Comparison of ENCODE assay signal across 8 cellular contexts in genomic region chr2:119679526-119679837, GRCh38. TPM values are rescaled to one million over a fixed set of nuclear protein-coding genes. Genes with fewer than 3 reads are reported as not detected.
DNase-seq lines count a peak whose midpoint lies in the region; ATAC-seq and TF ChIP-seq lines count a peak whose summit lies in the region.

No MANE protein-coding gene starts in this region.

- H3K27ac ChIP-seq in DND-41 (ENCODE audit: low read length) = peak overlapping the region; percentile 79

- H3K79me2 ChIP-seq in DND-41 (ENCODE audit: insufficient read depth, low read length) = peaks cover 24% of the 10 kb centered on the region

- DNase-seq in DND-41 (no peak), NB4 (ENCODE audit: low read depth) (no peak), endothelial cell (ENCODE audit: low spot score) (no peak), osteocyte (ENCODE audit: extremely low spot score, unreplicated experiment) (no peak), GF-D8 (lab: John Stamatoyannopoulos, UW) (no peak), NCI-H1105 (lab: John Stamatoyannopoulos, UW) (no peak)

- peaks cover 3% of the 10 kb centered on the region for H3K27me3 ChIP-seq in DND-41 (ENCODE audit: insufficient read depth, low read length, poor library complexity)

- H3K9me3 Mint-ChIP-seq in endothelial cell (ENCODE audit: unreplicated experiment) (no peaks in the 10 kb centered on the region), osteocyte (ENCODE audit: unreplicated experiment) (no peaks in the 10 kb centered on the region)

- H3K36me3 Mint-ChIP-seq in endothelial cell (ENCODE audit: low read depth, unreplicated experiment) = peaks cover 11% of the 10 kb centered on the region
- H3K36me3 Mint-ChIP-seq in osteocyte (ENCODE audit: unreplicated experiment) = peaks cover 4% of the 10 kb centered on the region

- ATAC-seq in DND-41 (ENCODE audit: insufficient read depth, low read depth) (no peak), GM21717 (IDR thresholded peaks at IDR 0.05; ENCODE audit: unreplicated experiment) (no peak), GM21367 (IDR thresholded peaks at IDR 0.05; ENCODE audit: unreplicated experiment) (no peak)

- peaks cover 28% of the 10 kb centered on the region for H3K36me3 ChIP-seq in DND-41 (ENCODE audit: insufficient read depth, low read length)

- peaks cover 30% of the 10 kb centered on the region for H3K4me1 Mint-ChIP-seq in endothelial cell (ENCODE audit: unreplicated experiment)
- H3K4me1 Mint-ChIP-seq in osteocyte (ENCODE audit: unreplicated experiment) = peaks cover 20% of the 10 kb centered on the region

- H3K4me3 Mint-ChIP-seq in endothelial cell (ENCODE audit: unreplicated experiment) (peak overlapping the region; percentile 86), osteocyte (ENCODE audit: unreplicated experiment) (peak overlapping the region; percentile 77)

- H4K20me1 ChIP-seq in DND-41 (ENCODE audit: insufficient read depth, low read length) = peaks cover 25% of the 10 kb centered on the region; the same call in 1 of the 2 replicates

- peak overlapping the region; percentile 87 for H3K4me2 ChIP-seq in DND-41 (ENCODE audit: insufficient read depth, low read length)

- peak overlapping the region; percentile 91 for H3K9ac ChIP-seq in DND-41 (ENCODE audit: low read depth, low read length)

- H3K4me1 ChIP-seq in DND-41 (ENCODE audit: insufficient read depth, low read length) = peaks cover 22% of the 10 kb centered on the region

- H2AFZ ChIP-seq in DND-41 (ENCODE audit: low read depth, low read length) = peak overlapping the region; percentile 95

- no peak overlapping the region for H3K27ac Mint-ChIP-seq in endothelial cell (ENCODE audit: unreplicated experiment)
- H3K27ac Mint-ChIP-seq in osteocyte (ENCODE audit: unreplicated experiment) = peak overlapping the region; percentile 48

- H3K9me3 ChIP-seq in DND-41 (ENCODE audit: insufficient read depth, low read length, severe bottlenecking) = no peaks in the 10 kb centered on the region

- peaks cover 10% of the 10 kb centered on the region for H3K27me3 Mint-ChIP-seq in endothelial cell (ENCODE audit: unreplicated experiment)
- peaks cover 6% of the 10 kb centered on the region for H3K27me3 Mint-ChIP-seq in osteocyte (ENCODE audit: unreplicated experiment)

- H3K4me3 ChIP-seq in DND-41 (ENCODE audit: low read depth in 1 of 2, low read length in 2 of 2) (peak overlapping the region; percentile 93 to 95), NB4 (ENCODE audit: low read depth, low read length) (peak overlapping the region; percentile 84)

- no peak for TF ChIP-seq POLR2A in NB4 (IDR thresholded peaks at IDR 0.05; ENCODE audit: extremely low read depth, insufficient read length)

- TF ChIP-seq CTCF in DND-41 (IDR thresholded peaks at IDR 0.05; ENCODE audit: borderline replicate concordance, extremely low read depth, low read length, poor library complexity, severe bottlenecking) = no peak
- TF ChIP-seq CTCF in NB4 (IDR thresholded peaks at IDR 0.05; ENCODE audit: low read depth, low read length) = no peak
- TF ChIP-seq CTCF in endothelial cell (IDR thresholded peaks at IDR 0.05; ENCODE audit: unreplicated experiment) = no peak
- TF ChIP-seq CTCF in osteocyte (IDR thresholded peaks at IDR 0.05) = no peak

RNA-seq across cellular contexts. Expression of gene TMEM177, which starts 0.5 kb away (rescaled TPM):
- total RNA-seq in endothelial cell (ENCODE audit: unreplicated experiment) (20.9 TPM), osteocyte (7.4 and 7.6 TPM in 2 replicates)
